Comparison of ENCODE assay signal across 1 cellular context in genomic region chr4:139266208-139266582, GRCh38.
A peak's percentile ranks its signal among the peaks of the same experiment; 100 is the strongest.
TF ChIP-seq lines count a peak whose summit lies in the region.

No MANE protein-coding gene starts in this region.

TF ChIP-seq in K562, 482 proteins besides CTCF, POLR2A, EP300 and RAD21:
- TF ChIP-seq SMARCB1 (IDR thresholded peaks at IDR 0.05; ENCODE audit: insufficient read length, low read depth) (peak; percentile 75), ZNF589 (CRISPR knock-in tag; IDR thresholded peaks at IDR 0.05; ENCODE audit: low read depth) (0 out of 2 replicates have a peak, but pooled peaks have one; percentile 13), ETV1 (tag; conservative IDR thresholded peaks at IDR 0.05; ENCODE audit: low read depth) (no peak), ZBTB7A (IDR thresholded peaks at IDR 0.05; ENCODE audit: borderline replicate concordance, control insufficient read depth, low read depth, low read length) (no peak), ZBTB40 (IDR thresholded peaks at IDR 0.05) (0 out of 2 replicates have a peak, but pooled peaks have one; percentile 21), ZBTB40 (CRISPR knock-in tag; IDR thresholded peaks at IDR 0.05) (no peak)
